ENCODE assay signal across 28 cellular contexts in the genomic region with DNA sequence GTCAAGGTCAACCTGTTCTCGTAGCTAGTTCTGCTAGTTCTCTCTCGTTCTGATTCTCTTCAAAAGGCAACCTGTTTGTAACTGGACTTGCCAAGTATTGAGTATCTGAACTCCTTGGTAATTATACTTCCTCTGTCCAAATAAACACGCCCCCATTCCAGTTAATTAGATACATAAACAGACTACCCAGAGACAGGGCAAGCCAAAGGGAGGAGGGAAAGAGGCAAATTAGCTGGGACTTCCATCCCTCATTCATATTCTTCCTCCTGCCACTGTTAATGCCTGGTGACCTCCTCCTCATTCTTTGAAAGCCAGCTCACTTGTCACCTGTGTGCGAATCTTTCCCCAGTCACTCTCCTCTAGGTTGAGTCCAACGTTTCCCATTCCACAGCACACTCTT.
"Had no signal": no experiment of that assay in that cellular context is flagged by ENCODE, and none has a peak within 500 bp of the region (broad histone marks: within the 10 kb centered on the region; RNA-seq: fewer than 3 reads in every experiment).

No MANE protein-coding gene starts in this region.

- ATAC-seq: activated CD4-positive, alpha-beta T cell treated with anti-CD3 and anti-CD28 coated beads for 36 hours; activated CD8-positive, alpha-beta memory T cell treated with anti-CD3 and anti-CD28 coated beads, Interleukin-2, amount 10 ng/mL, durations not matched to agents 7 days and 5 days; activated CD8-positive, alpha-beta T cell treated with anti-CD3 and anti-CD28 coated beads, Interleukin-2, amount 10 ng/mL, durations not matched to agents 7 days and 5 days; activated naive CD8-positive, alpha-beta T cell treated with anti-CD3 and anti-CD28 coated beads, Interleukin-2, amount 50 U/mL, for 24 hours; body of pancreas; effector memory CD8-positive, alpha-beta T cell had no signal

- H3K27me3 ChIP-seq: adrenal gland, body of pancreas, heart left ventricle had no signal

- H3K4me3 ChIP-seq: adrenal gland, body of pancreas, heart left ventricle had no signal

- H3K36me3 ChIP-seq: adrenal gland, heart left ventricle had no signal

- DNase-seq: activated CD4-positive, alpha-beta memory T cell treated with anti-CD3 and anti-CD28 coated beads for 36 hours; activated CD4-positive, alpha-beta T cell treated with anti-CD3 and anti-CD28 coated beads for 36 hours; activated CD4-positive, alpha-beta T cell treated with anti-CD3 and anti-CD28 coated beads, Interleukin-2, amount 10 ng/mL, durations not matched to agents 24 days and 14 days; activated CD4-positive, CD25-positive, alpha-beta regulatory T cell; activated CD4-positive, CD25-positive, alpha-beta regulatory T cell treated with anti-CD3 and anti-CD28 coated beads, Interleukin-2, amount 50 U/mL, for 72 hours; activated CD8-positive, alpha-beta memory T cell treated with anti-CD3 and anti-CD28 coated beads, Interleukin-2, amount 10 ng/mL, durations not matched to agents 7 days and 5 days; activated CD8-positive, alpha-beta memory T cell treated with anti-CD3 and anti-CD28 coated beads, Interleukin-2, amount 50 U/mL, for 4 hours; activated CD8-positive, alpha-beta T cell treated with anti-CD3 and anti-CD28 coated beads, Interleukin-2, amount 10 ng/mL, durations not matched to agents 7 days and 5 days; activated effector memory CD4-positive, alpha-beta T cell treated with anti-CD3 and anti-CD28 coated beads, Interleukin-2, amount 50 U/mL, for 16 hours; activated naive CD4-positive, alpha-beta T cell treated with anti-CD3 and anti-CD28 coated beads for 36 hours; activated naive CD8-positive, alpha-beta T cell treated with anti-CD3 and anti-CD28 coated beads for 36 hours; activated naive CD8-positive, alpha-beta T cell treated with anti-CD3 and anti-CD28 coated beads, Interleukin-2, amount 50 U/mL, for 24 hours; activated T-cell treated with anti-CD3 and anti-CD28 coated beads, Interleukin-2, amount 50 U/mL, for 1 hour; activated T-cell treated with anti-CD3 and anti-CD28 coated beads, Interleukin-2, amount 50 U/mL, for 48 hours; adrenal gland; amygdala; aorta; body of pancreas; caudate nucleus; cortex of kidney; dermis blood vessel endothelial cell; effector CD4-positive, alpha-beta T cell; effector memory CD8-positive, alpha-beta T cell; foreskin fibroblast; glutamatergic neuron; heart left ventricle; T-helper 2 cell had no signal

- H3K4me1 ChIP-seq: adrenal gland had no signal

- H3K9me3 ChIP-seq: adrenal gland, body of pancreas, heart left ventricle had no signal

- H3K27ac ChIP-seq: adrenal gland, body of pancreas, epithelial cell of prostate, heart left ventricle had no signal
